10 cellular contexts compared by ENCODE assay signal in genomic region chr17:429589-429988, GRCh38.
"Had no signal": no experiment of that assay in that cellular context is flagged by ENCODE, and none has a peak within 500 bp of the region (broad histone marks: within the 10 kb centered on the region; RNA-seq: fewer than 3 reads in every experiment).

No MANE protein-coding gene starts in this region.

- H3K9ac ChIP-seq: GM23248 had no signal

- H3K27ac Mint-ChIP-seq: GM23338, H9, HFFc6 had no signal

- FAIRE-seq: H54 had no signal

- H3K4me1 ChIP-seq: HAP-1 had no signal

- ATAC-seq: GM23338, HCT116 had no signal

- DNase-seq: GM23248, GOT3, H7, H9, HCEC 1CT, HFFc6 had no signal

- H3K27ac ChIP-seq: GM23248 had no signal

- H2AFZ ChIP-seq: GM23248, GM23338 had no signal

- H3K36me3 ChIP-seq: HAP-1 had no signal

- H3K4me2 ChIP-seq: GM23338 had no signal

- H3K4me3 ChIP-seq: GM23248, GM23338, HAP-1 had no signal

- H3K4me3 Mint-ChIP-seq: GM23338, H9, HFFc6 had no signal
